ENCODE assay signal across 14 cellular contexts in genomic region chr12:53055471-53056266, GRCh38. TPM values are rescaled to one million over a fixed set of nuclear protein-coding genes. Genes with fewer than 3 reads are reported as not detected.
DNase-seq lines count a peak whose midpoint lies in the region; TF ChIP-seq lines count a peak whose summit lies in the region.
"Had no signal": no experiment of that assay in that cellular context is flagged by ENCODE, and none has a peak within 500 bp of the region (broad histone marks: within the 10 kb centered on the region; RNA-seq: fewer than 3 reads in every experiment).

No MANE protein-coding gene starts in this region.

- peaks cover 25% of the 10 kb centered on the region for H3K36me3 Mint-ChIP-seq in Caco-2 (ENCODE audit: insufficient read depth, unreplicated experiment)
- H3K36me3 Mint-ChIP-seq: stimulated activated memory B cell treated with anti-CD40 and anti-IgM and Interleukin-4, amounts not matched to agents 10 μg/mL and 1 μg/mL and 100 μg/mL, for 72 hours had no signal

- WGBS in esophagus muscularis mucosa = 80% methylated on average over 10 of the region's 15 CpGs

- TF ChIP-seq CTCF in Caco-2 (IDR thresholded peaks at IDR 0.05; ENCODE audit: insufficient read depth in 1 of 2, low read depth in 1 of 2, low read length in 1 of 2, severe bottlenecking in 1 of 2, unreplicated experiment in 1 of 2) (no peak), esophagus muscularis mucosa (IDR thresholded peaks at IDR 0.05) (no peak), parathyroid adenoma (IDR thresholded peaks at IDR 0.05) (no peak)

- no peak overlapping the region for H3K4me3 Mint-ChIP-seq in Caco-2 (ENCODE audit: unreplicated experiment)
- H3K4me3 Mint-ChIP-seq: stimulated activated memory B cell treated with anti-CD40 and anti-IgM and Interleukin-4, amounts not matched to agents 10 μg/mL and 1 μg/mL and 100 μg/mL, for 72 hours had no signal

- H3K27me3 ChIP-seq in Caco-2 (replicated peaks; ENCODE audit: control insufficient read depth, insufficient read depth, low read length) (no peaks in the 10 kb centered on the region), esophagus muscularis mucosa (no peaks in the 10 kb centered on the region), parathyroid adenoma (ENCODE audit: control insufficient read depth, insufficient read depth, low read length) (no peaks in the 10 kb centered on the region)
- H3K27me3 ChIP-seq: body of pancreas had no signal

- no peak overlapping the region for H3K4me3 ChIP-seq in Caco-2 (ENCODE audit: low read depth, low read length)
- H3K4me3 ChIP-seq in esophagus muscularis mucosa = no peak overlapping the region
- H3K4me3 ChIP-seq in parathyroid adenoma (ENCODE audit: low read depth, low read length) = no peak overlapping the region
- H3K4me3 ChIP-seq: body of pancreas had no signal

- no peaks in the 10 kb centered on the region for H3K9me3 ChIP-seq in Caco-2
- no peaks in the 10 kb centered on the region for H3K9me3 ChIP-seq in esophagus muscularis mucosa
- H3K9me3 ChIP-seq in parathyroid adenoma (ENCODE audit: control insufficient read depth, low read length) = no peaks in the 10 kb centered on the region
- H3K9me3 ChIP-seq: body of pancreas had no signal

- TF ChIP-seq POLR2A in esophagus muscularis mucosa (IDR thresholded peaks at IDR 0.05; ENCODE audit: low read depth) = no peak

- peaks cover 26% of the 10 kb centered on the region for H3K4me1 ChIP-seq in Caco-2
- H3K4me1 ChIP-seq in esophagus muscularis mucosa = peaks cover 74 to 96% (median 94%) of the 10 kb centered on the region in 4 donors
- H3K4me1 ChIP-seq in parathyroid adenoma = peaks cover 35% of the 10 kb centered on the region

- peaks cover 12% of the 10 kb centered on the region for H3K79me2 ChIP-seq in parathyroid adenoma

- BruUV-seq in Caco-2 (replicated peaks; lab: Mats Ljungman, UMichigan) = no TSS peak

- DNase-seq in DMS 273 (lab: John Stamatoyannopoulos, UW; ENCODE audit: unreplicated experiment) (peak; percentile 27), DMS 273 treated with DMSO at 0.1 percent for 48 hours (lab: John Stamatoyannopoulos, UW) (no peak), Caco-2 (no peak), esophagus muscularis mucosa (ENCODE audit: extremely low spot score) (no peak), GF-D8 (lab: John Stamatoyannopoulos, UW) (no peak), HK-2 (ENCODE audit: unreplicated experiment) (no peak), AML-193 (lab: John Stamatoyannopoulos, UW) (no peak)
- DNase-seq: 8988T; NCI-H1436; NK-92 treated with Interleukin-12 subunit alpha and Interleukin-12 subunit beta, amount 100 ng/mL, for 24 hours had no signal

- peaks cover 14% of the 10 kb centered on the region for H3K4me1 Mint-ChIP-seq in Caco-2 (ENCODE audit: low read depth, unreplicated experiment)

- no peak overlapping the region for H3K4me2 ChIP-seq in parathyroid adenoma (ENCODE audit: low read length)

- no peaks in the 10 kb centered on the region for H3K9me3 Mint-ChIP-seq in Caco-2 (ENCODE audit: unreplicated experiment)
- H3K9me3 Mint-ChIP-seq: stimulated activated memory B cell treated with anti-CD40 and anti-IgM and Interleukin-4, amounts not matched to agents 10 μg/mL and 1 μg/mL and 100 μg/mL, for 72 hours had no signal

- H3K36me3 ChIP-seq in Caco-2 (ENCODE audit: control insufficient read depth, insufficient read depth, low read length) (no peaks in the 10 kb centered on the region), esophagus muscularis mucosa (peaks cover 19 to 85% (median 60%) of the 10 kb centered on the region in 4 donors), parathyroid adenoma (ENCODE audit: control insufficient read depth, insufficient read depth, low read length) (no peaks in the 10 kb centered on the region)

- TF ChIP-seq EP300 in esophagus muscularis mucosa (IDR thresholded peaks at IDR 0.05) = no peak

- peak overlapping the region; percentile 50 for H3K27ac Mint-ChIP-seq in Caco-2 (ENCODE audit: unreplicated experiment)
- H3K27ac Mint-ChIP-seq: stimulated activated memory B cell treated with anti-CD40 and anti-IgM and Interleukin-4, amounts not matched to agents 10 μg/mL and 1 μg/mL and 100 μg/mL, for 72 hours had no signal

- H3K9ac ChIP-seq in parathyroid adenoma = no peak overlapping the region

- no peak overlapping the region for H2AFZ ChIP-seq in parathyroid adenoma

- POLR2A ChIA-PET in Caco-2 (lab: Charles Lee) = no interaction called here

- intact Hi-C loops in Caco-2 (cut with micrococcal nuclease; ENCODE audit: unreplicated experiment) (no loop called here), esophagus muscularis mucosa (cut with DNase I) (no loop called here)

- CTCF ChIA-PET in Caco-2 (lab: Charles Lee) = interaction anchor here (2.3 kb wide), 1 partner anchor 10 kb away, joined by 32 read pairs; no protein-coding TSS in a partner anchor

- H3K27ac ChIP-seq in esophagus muscularis mucosa (replicated peaks in 1 of 4) (peak overlapping the region; percentile 10 to 99 (median 98)), parathyroid adenoma (peak overlapping the region; percentile 21)

- no peaks in the 10 kb centered on the region for H3K27me3 Mint-ChIP-seq in Caco-2 (ENCODE audit: insufficient read depth, unreplicated experiment)

RNA-seq across cellular contexts. Expression of gene TNS2, which starts 5.8 kb away (rescaled TPM):
- total RNA-seq in Caco-2 (2022) = 2.4 and 4.4 TPM in 2 replicates
- total RNA-seq in esophagus muscularis mucosa = 100 to 1,000 TPM; 173 to 226 (median 202) TPM

RNA-seq across cellular contexts. Expression of gene SPRYD3, which starts 23.5 kb away (rescaled TPM):
- 8.2 and 8.8 TPM in 2 replicates for total RNA-seq in Caco-2 (2022)
- total RNA-seq in esophagus muscularis mucosa = 100 to 1,000 TPM in 2 of 4 donors, 10 to 100 TPM in 2; 79.7 to 125 (median 99.1) TPM

RNA-seq across cellular contexts. Expression of gene IGFBP6, which starts 41.8 kb away (rescaled TPM):
- total RNA-seq in Caco-2 (2022) = 34.7 and 43.3 TPM in 2 replicates
- total RNA-seq in esophagus muscularis mucosa = 1,000 to 10,000 TPM in 1 of 4 donors, 100 to 1,000 TPM in 3; 626 to 1,141 (median 795) TPM

RNA-seq across cellular contexts. Expression of gene SOAT2, which starts 47.6 kb away (rescaled TPM):
- total RNA-seq in Caco-2 (2022) (6.5 and 9.7 TPM in 2 replicates), esophagus muscularis mucosa (not detected)
- total RNA-seq: body of pancreas, epithelial cell of proximal tubule had no signal

RNA-seq across cellular contexts. Expression of gene EIF4B, which starts 49.4 kb away (rescaled TPM):
- total RNA-seq in Caco-2 (2022) (445 and 452 TPM in 2 replicates), esophagus muscularis mucosa (100 to 1,000 TPM; 400 to 648 (median 576) TPM)

Comparison
In these comparisons a context has a peak if more than half of its experiments do, and no peak if none do; other contexts are left out.
1. RNA of gene TNS2, which starts 5.8 kb away (total RNA-seq): 173 to 226 TPM in esophagus muscularis mucosa; 2.4 to 4.4 TPM in Caco-2; every median in the first group is over 10 times any median in the second.
2. RNA of gene IGFBP6, which starts 41.8 kb away (total RNA-seq): 626 to 1,141 TPM in esophagus muscularis mucosa; 34.7 to 43.3 TPM in Caco-2; every median in the first group is over 10 times any median in the second.